Comparison of ENCODE assay signal across 1 cellular context in genomic region chr2:69643602-69644505, GRCh38.
TF ChIP-seq lines count a peak whose summit lies in the region.

TSS of gene AAK1 (minus strand) at chr2:69643739. CDS start at chr2:69643040, 699 bp downstream.

TF ChIP-seq in HepG2, 621 proteins besides CTCF, POLR2A, EP300 and RAD21 (continued from another document and continues in another):
- TF ChIP-seq PITX1 (CRISPR knock-in tag; IDR thresholded peaks at IDR 0.05) (peak; percentile 15; the same call in 1 of the 2 replicates), AHDC1 (CRISPR knock-in tag; IDR thresholded peaks at IDR 0.05; ENCODE audit: borderline replicate concordance) (peak; percentile 10; the same call in 1 of the 2 replicates), POGK (CRISPR knock-in tag; conservative IDR thresholded peaks at IDR 0.05) (peak; percentile 93), ZKSCAN1 (IDR thresholded peaks at IDR 0.05; ENCODE audit: low read length) (0 out of 2 replicates have a peak, but pooled peaks have one; percentile 20), KMT2A (CRISPR knock-in tag; IDR thresholded peaks at IDR 0.05) (peak; percentile 47), ZBED4 (CRISPR knock-in tag; IDR thresholded peaks at IDR 0.05; ENCODE audit: borderline replicate concordance) (no peak), ZBTB21 (CRISPR knock-in tag; IDR thresholded peaks at IDR 0.05) (no peak), HHEX (CRISPR knock-in tag; IDR thresholded peaks at IDR 0.05) (no peak), ZKSCAN8 (CRISPR knock-in tag; IDR thresholded peaks at IDR 0.05; ENCODE audit: borderline replicate concordance) (no peak), TERF1 (CRISPR knock-in tag; IDR thresholded peaks at IDR 0.05) (no peak), PRMT3 (CRISPR knock-in tag; IDR thresholded peaks at IDR 0.05; ENCODE audit: borderline replicate concordance, low read depth) (no peak), BRF2 (CRISPR knock-in tag; IDR thresholded peaks at IDR 0.05) (peak; percentile 76; the same call in 1 of the 2 replicates), KLF13 (CRISPR knock-in tag; IDR thresholded peaks at IDR 0.05) (peak; percentile 80; the same call in 1 of the 2 replicates), HOXA7 (CRISPR knock-in tag; IDR thresholded peaks at IDR 0.05) (no peak), GMEB2 (CRISPR knock-in tag; IDR thresholded peaks at IDR 0.05; ENCODE audit: low read depth) (no peak), YEATS4 (CRISPR knock-in tag; IDR thresholded peaks at IDR 0.05; ENCODE audit: borderline replicate concordance) (peak; percentile 81), TAF15 (IDR thresholded peaks at IDR 0.05; ENCODE audit: low read depth, low read length, poor library complexity, severe bottlenecking) (no peak), DBP (CRISPR knock-in tag; IDR thresholded peaks at IDR 0.05; ENCODE audit: not compliant biosample characterization) (peak; percentile 36), PHF21A (CRISPR knock-in tag; IDR thresholded peaks at IDR 0.05) (peak; percentile 82; the same call in 1 of the 2 replicates), ZNF598 (CRISPR knock-in tag; IDR thresholded peaks at IDR 0.05; ENCODE audit: borderline replicate concordance) (0 out of 2 replicates have a peak, but pooled peaks have one; percentile 57), ONECUT2 (CRISPR knock-in tag; IDR thresholded peaks at IDR 0.05) (no peak; the same call in 1 of the 2 replicates), SNAI1 (CRISPR knock-in tag; IDR thresholded peaks at IDR 0.05; ENCODE audit: borderline replicate concordance) (peak; percentile 94; the same call in 1 of the 2 replicates), DZIP1 (CRISPR knock-in tag; IDR thresholded peaks at IDR 0.05) (no peak), ZNF646 (CRISPR knock-in tag; IDR thresholded peaks at IDR 0.05) (no peak), CC2D1A (CRISPR knock-in tag; IDR thresholded peaks at IDR 0.05) (no peak), GTF3A (CRISPR knock-in tag; conservative IDR thresholded peaks at IDR 0.05) (peak; percentile 83)
